In the genomic region with DNA sequence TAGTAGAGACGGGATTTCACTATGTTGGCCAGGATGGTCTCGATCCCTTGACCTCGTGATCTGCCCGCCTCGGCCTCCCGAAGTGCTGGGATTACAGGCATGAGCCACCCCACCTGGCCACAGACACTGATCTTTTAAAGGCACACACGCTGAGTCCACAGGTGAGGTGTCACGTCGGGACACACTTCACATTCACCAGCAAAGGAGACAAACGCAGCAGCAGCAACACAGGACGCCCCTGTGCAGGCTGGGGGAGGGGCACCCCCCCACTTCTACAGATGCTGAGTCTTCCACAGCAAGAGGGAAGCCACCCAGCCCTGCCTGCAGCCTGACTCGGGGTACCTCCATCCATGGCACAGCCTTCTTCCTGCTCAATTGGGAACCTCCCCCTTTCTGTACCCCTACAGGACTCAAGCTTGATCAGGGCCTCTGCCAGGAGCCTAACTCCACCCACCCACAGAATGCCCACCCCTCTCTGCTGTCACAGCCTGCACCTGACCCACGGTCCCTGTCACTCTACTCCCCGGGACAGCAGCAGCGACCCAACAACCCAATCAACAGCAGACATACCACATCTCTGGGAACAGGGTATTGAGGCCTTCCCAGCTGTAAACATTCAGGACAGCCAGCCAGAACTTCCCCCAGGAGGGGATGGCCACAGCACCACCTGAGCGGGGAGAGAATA, we compare ENCODE assay signal across 16 cellular contexts.
"Had no signal": no experiment of that assay in that cellular context is flagged by ENCODE, and none has a peak within 500 bp of the region (broad histone marks: within the 10 kb centered on the region; RNA-seq: fewer than 3 reads in every experiment).

No MANE protein-coding gene starts in this region.

- H3K9me3 ChIP-seq: body of pancreas, heart left ventricle, left lung, transverse colon had no signal

- ATAC-seq: activated CD4-positive, alpha-beta T cell treated with anti-CD3 and anti-CD28 coated beads for 36 hours; activated naive CD4-positive, alpha-beta T cell treated with anti-CD3 and anti-CD28 coated beads, Interleukin-2, amount 50 U/mL, for 72 hours; body of pancreas; natural killer cell treated with Interleukin-12 subunit alpha and Interleukin-12 subunit beta and Interleukin-15 and Interleukin-18, amount 100 ng/mL, for 72 hours; T-cell had no signal

- H3K27ac Mint-ChIP-seq: activated CD4-positive, alpha-beta memory T cell treated with anti-CD3 and anti-CD28 coated beads, Interleukin-2, amount 10 ng/mL, durations not matched to agents 7 days and 5 days; activated CD4-positive, alpha-beta T cell treated with anti-CD3 and anti-CD28 coated beads for 36 hours; activated T-helper 2 cell treated with anti-CD3 and anti-CD28 coated beads, Interferon-gamma antibody, Interleukin-2, Interleukin-4, amounts not matched to agents 10 μg/mL and 5 μg/mL and 100 μg/mL, durations not matched to agents 14 hours and 24 hours and 36 hours; natural killer cell treated with Interleukin-12 subunit alpha and Interleukin-12 subunit beta and Interleukin-15 and Interleukin-18, amount 100 ng/mL, for 72 hours; T-cell had no signal

- H3K4me1 ChIP-seq: transverse colon had no signal

- H3K36me3 Mint-ChIP-seq: activated naive CD4-positive, alpha-beta T cell treated with anti-CD3 and anti-CD28 coated beads, Interleukin-2, amount 50 U/mL, for 72 hours; natural killer cell treated with Interleukin-12 subunit alpha and Interleukin-12 subunit beta and Interleukin-15 and Interleukin-18, amount 100 ng/mL, for 72 hours had no signal

- H3K4me1 Mint-ChIP-seq: activated CD4-positive, alpha-beta T cell treated with anti-CD3 and anti-CD28 coated beads for 36 hours had no signal

- H3K4me3 Mint-ChIP-seq: activated CD4-positive, alpha-beta memory T cell treated with anti-CD3 and anti-CD28 coated beads, Interleukin-2, amount 10 ng/mL, durations not matched to agents 7 days and 5 days; activated CD4-positive, alpha-beta T cell treated with anti-CD3 and anti-CD28 coated beads for 36 hours; natural killer cell treated with Interleukin-12 subunit alpha and Interleukin-12 subunit beta and Interleukin-15 and Interleukin-18, amount 100 ng/mL, for 72 hours; T-cell had no signal

- DNase-seq: activated CD4-positive, alpha-beta memory T cell treated with anti-CD3 and anti-CD28 coated beads, Interleukin-2, amount 10 ng/mL, durations not matched to agents 7 days and 5 days; activated CD4-positive, alpha-beta T cell treated with anti-CD3 and anti-CD28 coated beads for 36 hours; amniotic stem cell; cerebellar nuclear complex; foreskin melanocyte; stimulated activated CD4-positive, alpha-beta T cell treated with anti-CD3 and anti-CD28 coated beads, Interleukin-15, amount 100 ng/mL, for 24 hours; stimulated activated CD4-positive, alpha-beta T cell treated with anti-CD3 and anti-CD28 coated beads, Interleukin-4, amount 100 ng/mL, for 4 hours; T1000; transverse colon had no signal

- H3K27ac ChIP-seq: body of pancreas, heart left ventricle, left lung, transverse colon had no signal

- H3K9me3 Mint-ChIP-seq: activated CD4-positive, alpha-beta memory T cell treated with anti-CD3 and anti-CD28 coated beads, Interleukin-2, amount 10 ng/mL, durations not matched to agents 7 days and 5 days; activated naive CD4-positive, alpha-beta T cell treated with anti-CD3 and anti-CD28 coated beads, Interleukin-2, amount 50 U/mL, for 72 hours; activated T-helper 2 cell treated with anti-CD3 and anti-CD28 coated beads, Interferon-gamma antibody, Interleukin-2, Interleukin-4, amounts not matched to agents 10 μg/mL and 5 μg/mL and 100 μg/mL, durations not matched to agents 14 hours and 24 hours and 36 hours; natural killer cell treated with Interleukin-12 subunit alpha and Interleukin-12 subunit beta and Interleukin-15 and Interleukin-18, amount 100 ng/mL, for 72 hours; T-cell had no signal

- H3K27me3 Mint-ChIP-seq: activated CD4-positive, alpha-beta memory T cell treated with anti-CD3 and anti-CD28 coated beads, Interleukin-2, amount 10 ng/mL, durations not matched to agents 7 days and 5 days; activated CD4-positive, alpha-beta T cell treated with anti-CD3 and anti-CD28 coated beads for 36 hours; natural killer cell treated with Interleukin-12 subunit alpha and Interleukin-12 subunit beta and Interleukin-15 and Interleukin-18, amount 100 ng/mL, for 72 hours; T-cell had no signal

- H3K4me3 ChIP-seq: body of pancreas, heart left ventricle, left lung, transverse colon had no signal

- H3K27me3 ChIP-seq: body of pancreas, heart left ventricle, left lung, transverse colon had no signal
